Comparison of ENCODE assay signal across 33 cellular contexts in the genomic region with DNA sequence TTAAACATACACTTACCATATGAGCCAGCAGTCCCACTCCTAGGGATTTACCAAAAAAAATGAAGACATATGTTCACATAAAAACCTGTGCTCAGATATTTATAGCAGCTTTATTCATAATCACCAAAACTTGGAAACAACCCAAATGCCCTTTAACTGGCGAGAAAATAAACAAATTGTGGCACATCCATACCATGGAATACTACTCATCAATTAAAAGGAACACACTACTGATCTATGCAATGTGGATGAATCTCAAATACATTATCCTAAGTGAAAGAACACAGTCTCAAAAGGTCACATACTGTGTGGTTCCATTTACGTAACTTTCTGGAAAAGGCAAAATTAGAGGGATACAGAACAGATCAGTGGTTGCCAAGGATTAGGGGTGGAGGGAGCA.
"Had no signal": no experiment of that assay in that cellular context is flagged by ENCODE, and none has a peak within 500 bp of the region (broad histone marks: within the 10 kb centered on the region; RNA-seq: fewer than 3 reads in every experiment).

No MANE protein-coding gene starts in this region.

- H3K27me3 ChIP-seq: breast epithelium, gastroesophageal sphincter, ovary, sigmoid colon, upper lobe of left lung, vagina had no signal

- H3K27ac Mint-ChIP-seq: activated CD4-positive, alpha-beta memory T cell treated with anti-CD3 and anti-CD28 coated beads, Interleukin-2, amount 10 ng/mL, durations not matched to agents 7 days and 5 days; activated CD4-positive, alpha-beta T cell treated with anti-CD3 and anti-CD28 coated beads, Interleukin-2, amount 10 ng/mL, durations not matched to agents 7 days and 5 days; activated naive CD4-positive, alpha-beta T cell treated with anti-CD3 and anti-CD28 coated beads, Interleukin-2, amount 50 U/mL, for 24 hours; activated naive CD8-positive, alpha-beta T cell treated with anti-CD3 and anti-CD28 coated beads, Interleukin-2, amount 50 U/mL, for 24 hours; activated T-cell treated with anti-CD3 and anti-CD28 coated beads, Interleukin-2, amount 50 U/mL, for 24 hours; activated T-helper 17 cell treated with anti-CD3 and anti-CD28 coated beads, Interleukin-2, amount 50 U/mL, for 72 hours; dendritic cell treated with granulocyte-macrophage colony-stimulating factor and Interleukin-4, amounts not matched to agents 40 ng/mL and 50 ng/mL, for 4 days; endodermal cell; mesothelial cell of epicardium; naive B cell; nephron progenitor cell; progenitor cell of endocrine pancreas; stimulated activated memory B cell treated with anti-CD40 and anti-IgM and Interleukin-4, amounts not matched to agents 10 μg/mL and 1 μg/mL and 100 μg/mL, for 72 hours; stimulated activated naive CD8-positive, alpha-beta T cell treated with anti-CD3 and anti-CD28 coated beads, Interleukin-15, amount 100 ng/mL, for 72 hours; T-helper 1 cell treated with Interleukin-12 subunit alpha and Interleukin-12 subunit beta and Interleukin-4 antibody, amounts not matched to agents 30 μg/mL and 1 μg/mL, for 36 hours had no signal

- H3K4me2 ChIP-seq: smooth muscle cell had no signal

- H3K4me3 Mint-ChIP-seq: activated CD4-positive, alpha-beta memory T cell treated with anti-CD3 and anti-CD28 coated beads, Interleukin-2, amount 10 ng/mL, durations not matched to agents 7 days and 5 days; activated CD4-positive, alpha-beta T cell treated with anti-CD3 and anti-CD28 coated beads, Interleukin-2, amount 10 ng/mL, durations not matched to agents 7 days and 5 days; activated naive CD4-positive, alpha-beta T cell treated with anti-CD3 and anti-CD28 coated beads, Interleukin-2, amount 50 U/mL, for 24 hours; activated naive CD8-positive, alpha-beta T cell treated with anti-CD3 and anti-CD28 coated beads, Interleukin-2, amount 50 U/mL, for 24 hours; activated T-cell treated with anti-CD3 and anti-CD28 coated beads, Interleukin-2, amount 50 U/mL, for 24 hours; activated T-helper 17 cell treated with anti-CD3 and anti-CD28 coated beads, Interleukin-2, amount 50 U/mL, for 72 hours; central memory CD8-positive, alpha-beta T cell; dendritic cell treated with granulocyte-macrophage colony-stimulating factor and Interleukin-4, amounts not matched to agents 40 ng/mL and 50 ng/mL, for 4 days; endodermal cell; mesothelial cell of epicardium; naive B cell; nephron progenitor cell; stimulated activated memory B cell treated with anti-CD40 and anti-IgM and Interleukin-4, amounts not matched to agents 10 μg/mL and 1 μg/mL and 100 μg/mL, for 72 hours; stimulated activated naive CD8-positive, alpha-beta T cell treated with anti-CD3 and anti-CD28 coated beads, Interleukin-15, amount 100 ng/mL, for 72 hours; T-helper 1 cell treated with Interleukin-12 subunit alpha and Interleukin-12 subunit beta and Interleukin-4 antibody, amounts not matched to agents 30 μg/mL and 1 μg/mL, for 36 hours had no signal

- H3K4me3 ChIP-seq: breast epithelium, gastroesophageal sphincter, ovary, sigmoid colon, smooth muscle cell, upper lobe of left lung, vagina had no signal

- DNase-seq: activated CD4-positive, alpha-beta memory T cell treated with anti-CD3 and anti-CD28 coated beads, Interleukin-2, amount 10 ng/mL, durations not matched to agents 7 days and 5 days; activated CD4-positive, alpha-beta T cell treated with anti-CD3 and anti-CD28 coated beads for 1 hour; activated CD4-positive, alpha-beta T cell treated with anti-CD3 and anti-CD28 coated beads, Interleukin-2, amount 10 ng/mL, durations not matched to agents 7 days and 5 days; activated CD8-positive, alpha-beta memory T cell treated with anti-CD3 and anti-CD28 coated beads, Interleukin-2, amount 50 U/mL, for 48 hours; activated naive CD8-positive, alpha-beta T cell treated with anti-CD3 and anti-CD28 coated beads, Interleukin-2, amount 50 U/mL, for 24 hours; activated T-cell treated with anti-CD3 and anti-CD28 coated beads, Interleukin-2, amount 50 U/mL, for 24 hours; endodermal cell; hippocampal formation; left cardiac atrium; naive B cell; nephron progenitor cell; ovary; sigmoid colon; stimulated activated CD4-positive, alpha-beta T cell treated with anti-CD3 and anti-CD28 coated beads, Interleukin-1b, Interleukin-23, amount 100 ng/mL, for 48 hours; stimulated activated CD4-positive, alpha-beta T cell treated with anti-CD3 and anti-CD28 coated beads, Interleukin-4, amount 100 ng/mL, for 4 hours; stimulated activated CD8-positive, alpha-beta memory T cell treated with anti-CD3 and anti-CD28 coated beads, Interleukin-4, amount 100 ng/mL, for 48 hours; stimulated activated naive CD8-positive, alpha-beta T cell treated with anti-CD3 and anti-CD28 coated beads, Interleukin-15, amount 100 ng/mL, for 72 hours; substantia nigra; T-helper 9 cell; upper lobe of left lung had no signal

- H3K9me3 Mint-ChIP-seq: activated CD4-positive, alpha-beta memory T cell treated with anti-CD3 and anti-CD28 coated beads, Interleukin-2, amount 10 ng/mL, durations not matched to agents 7 days and 5 days; activated CD4-positive, alpha-beta T cell treated with anti-CD3 and anti-CD28 coated beads, Interleukin-2, amount 10 ng/mL, durations not matched to agents 7 days and 5 days; activated naive CD4-positive, alpha-beta T cell treated with anti-CD3 and anti-CD28 coated beads, Interleukin-2, amount 50 U/mL, for 24 hours; activated naive CD8-positive, alpha-beta T cell treated with anti-CD3 and anti-CD28 coated beads, Interleukin-2, amount 50 U/mL, for 24 hours; activated T-cell treated with anti-CD3 and anti-CD28 coated beads, Interleukin-2, amount 50 U/mL, for 24 hours; activated T-helper 17 cell treated with anti-CD3 and anti-CD28 coated beads, Interleukin-2, amount 50 U/mL, for 72 hours; central memory CD8-positive, alpha-beta T cell; dendritic cell treated with granulocyte-macrophage colony-stimulating factor and Interleukin-4, amounts not matched to agents 40 ng/mL and 50 ng/mL, for 4 days; endodermal cell; naive B cell; nephron progenitor cell; stimulated activated memory B cell treated with anti-CD40 and anti-IgM and Interleukin-4, amounts not matched to agents 10 μg/mL and 1 μg/mL and 100 μg/mL, for 72 hours; stimulated activated naive CD8-positive, alpha-beta T cell treated with anti-CD3 and anti-CD28 coated beads, Interleukin-15, amount 100 ng/mL, for 72 hours; T-helper 1 cell treated with Interleukin-12 subunit alpha and Interleukin-12 subunit beta and Interleukin-4 antibody, amounts not matched to agents 30 μg/mL and 1 μg/mL, for 36 hours had no signal

- ATAC-seq: activated naive CD8-positive, alpha-beta T cell treated with anti-CD3 and anti-CD28 coated beads, Interleukin-2, amount 50 U/mL, for 24 hours; activated T-helper 17 cell treated with anti-CD3 and anti-CD28 coated beads, Interleukin-2, amount 50 U/mL, for 72 hours; esophagus mucosa; gastroesophageal sphincter; left cardiac atrium; stimulated activated memory B cell treated with anti-CD40 and anti-IgM and Interleukin-4, amounts not matched to agents 10 μg/mL and 1 μg/mL and 100 μg/mL, for 72 hours; stimulated activated naive CD8-positive, alpha-beta T cell treated with anti-CD3 and anti-CD28 coated beads, Interleukin-15, amount 100 ng/mL, for 72 hours had no signal

- H3K27me3 Mint-ChIP-seq: activated naive CD4-positive, alpha-beta T cell treated with anti-CD3 and anti-CD28 coated beads, Interleukin-2, amount 50 U/mL, for 24 hours had no signal

- H3K36me3 Mint-ChIP-seq: activated naive CD4-positive, alpha-beta T cell treated with anti-CD3 and anti-CD28 coated beads, Interleukin-2, amount 50 U/mL, for 24 hours; mesothelial cell of epicardium; stimulated activated memory B cell treated with anti-CD40 and anti-IgM and Interleukin-4, amounts not matched to agents 10 μg/mL and 1 μg/mL and 100 μg/mL, for 72 hours had no signal

- H3K27ac ChIP-seq: breast epithelium, gastroesophageal sphincter, ovary, sigmoid colon, upper lobe of left lung, vagina had no signal

- H3K4me1 Mint-ChIP-seq: central memory CD8-positive, alpha-beta T cell had no signal

- H3K9me3 ChIP-seq: breast epithelium, gastroesophageal sphincter, ovary, sigmoid colon, upper lobe of left lung, vagina had no signal

- H3K4me1 ChIP-seq: breast epithelium, gastroesophageal sphincter, sigmoid colon, upper lobe of left lung, vagina had no signal

- H3K36me3 ChIP-seq: breast epithelium, gastroesophageal sphincter, ovary, sigmoid colon, upper lobe of left lung, vagina had no signal
